ENCODE assay signal across 25 cellular contexts in the genomic region with DNA sequence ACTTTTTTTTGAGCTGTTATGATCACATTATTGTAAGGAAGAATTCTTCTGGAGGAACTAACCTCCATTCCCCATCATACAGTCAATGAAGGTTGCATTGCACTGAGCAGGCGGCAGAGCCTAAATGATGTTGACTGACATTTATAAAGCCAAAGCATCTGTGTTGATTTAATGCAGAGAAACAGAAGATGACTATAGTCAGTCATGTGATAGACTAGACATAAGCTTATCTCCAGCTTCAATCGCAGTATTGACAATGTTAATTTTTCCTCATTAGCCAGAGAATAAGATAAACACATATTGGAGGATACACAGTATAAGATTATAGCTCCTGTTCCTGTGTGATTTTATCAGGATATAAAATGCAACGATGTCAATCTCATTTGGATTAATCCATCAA.
A peak's percentile ranks its signal among the peaks of the same experiment; 100 is the strongest.
DNase-seq lines count a peak whose midpoint lies in the region; ATAC-seq and TF ChIP-seq lines count a peak whose summit lies in the region.
"Had no signal": no experiment of that assay in that cellular context is flagged by ENCODE, and none has a peak within 500 bp of the region (broad histone marks: within the 10 kb centered on the region; RNA-seq: fewer than 3 reads in every experiment).

No MANE protein-coding gene starts in this region.

- no peak for TF ChIP-seq RAD21 in SK-N-SH (IDR thresholded peaks at IDR 0.05; ENCODE audit: low read length)

- H3K36me3 ChIP-seq in SK-N-SH (replicated peaks in 1 of 2; ENCODE audit: control insufficient read depth in 1 of 2, insufficient read depth in 2 of 2, low read length in 1 of 2) (no peaks in the 10 kb centered on the region), smooth muscle cell (ENCODE audit: low read depth) (no peaks in the 10 kb centered on the region)
- H3K36me3 ChIP-seq: BLaER1, SJSA1 had no signal

- H3F3A ChIP-seq in SK-N-SH (replicated peaks; ENCODE audit: insufficient read depth) (no peaks in the 10 kb centered on the region), smooth muscle cell (ENCODE audit: low read depth) (peaks cover 28% of the 10 kb centered on the region)

- H3K4me2 ChIP-seq in SK-N-SH (no peak overlapping the region), smooth muscle cell (no peak overlapping the region)
- H3K4me2 ChIP-seq: BLaER1 had no signal

- H3K9me3 Mint-ChIP-seq in activated naive CD4-positive, alpha-beta T cell treated with anti-CD3 and anti-CD28 coated beads, Interleukin-2, amount 50 U/mL, for 72 hours: no peaks in the 10 kb centered on the region
- H3K9me3 Mint-ChIP-seq: CD4-positive, CD25-positive, alpha-beta regulatory T cell; T-helper 1 cell treated with Interleukin-12 subunit alpha and Interleukin-12 subunit beta and Interleukin-4 antibody, amounts not matched to agents 30 μg/mL and 1 μg/mL, for 36 hours had no signal

- H4K20me1 ChIP-seq in SK-N-SH (ENCODE audit: insufficient read depth) (no peaks in the 10 kb centered on the region), smooth muscle cell (ENCODE audit: low read depth) (peaks cover 100% of the 10 kb centered on the region)
- H4K20me1 ChIP-seq: BLaER1 had no signal

- DNase-seq in HEK293T (ENCODE audit: extremely low spot score) (no peak), NCI-H2171 (lab: John Stamatoyannopoulos, UW) (peak; percentile 48), SK-N-SH (peak; percentile 38), smooth muscle cell (lab: John Stamatoyannopoulos, UW; ENCODE audit: unreplicated experiment) (no peak), NCI-H526 (lab: John Stamatoyannopoulos, UW) (no peak), AML-193 (lab: John Stamatoyannopoulos, UW) (no peak)
- DNase-seq in activated naive CD4-positive, alpha-beta T cell treated with anti-CD3 and anti-CD28 coated beads, Interleukin-2, amount 50 U/mL, for 72 hours (ENCODE audit: low spot score in 2 of 2): no peak
- DNase-seq: CD4-positive, CD25-positive, alpha-beta regulatory T cell; GOT3; HCEC 1CT; Karpas-422; NCI-H1092; NCI-H1417 treated with DMSO at 0.1 percent for 48 hours; NCI-H2029 treated with DMSO at 0.1 percent for 48 hours; NCI-H226; NCI-H510A; NCI-H82; NK-92 treated with Interleukin-12 subunit alpha and Interleukin-12 subunit beta, amount 100 ng/mL, for 24 hours; PC-3; SW 1271 had no signal

- peaks cover 0 to 6% of the 10 kb centered on the region in 2 experiments; a peak in 2 of 4 replicates for H3K4me1 ChIP-seq in SK-N-SH (ENCODE audit: control insufficient read depth in 1 of 2, insufficient read depth in 2 of 2, low read depth in 1 of 2, low read length in 1 of 2)
- no peaks in the 10 kb centered on the region for H3K4me1 ChIP-seq in smooth muscle cell (ENCODE audit: low read depth)
- H3K4me1 ChIP-seq: BLaER1, SJSA1 had no signal

- peak in 1 of 2 experiments; percentile 64; a peak in 1 of 4 replicates for TF ChIP-seq EP300 in SK-N-SH (IDR thresholded peaks at IDR 0.05; ENCODE audit: borderline replicate concordance in 1 of 2, low read depth in 1 of 2, low read length in 1 of 2)

- peak overlapping the region in 1 of 2 experiments; percentile 65; a peak in 2 of 4 replicates for H3K27ac ChIP-seq in SK-N-SH (ENCODE audit: low read depth in 2 of 2, low read length in 1 of 2)
- H3K27ac ChIP-seq in smooth muscle cell (ENCODE audit: low read depth): peak overlapping the region; percentile 3
- H3K27ac ChIP-seq: BLaER1, SJSA1 had no signal

- ATAC-seq in activated naive CD4-positive, alpha-beta T cell treated with anti-CD3 and anti-CD28 coated beads, Interleukin-2, amount 50 U/mL, for 72 hours: no peak
- ATAC-seq: HepG2, PC-3, Right ventricle myocardium inferior had no signal

- H2AFZ ChIP-seq in SK-N-SH (ENCODE audit: low read depth): no peak overlapping the region
- no peak overlapping the region for H2AFZ ChIP-seq in smooth muscle cell (ENCODE audit: low read depth)

- H3K9me3 ChIP-seq in SK-N-SH (no peaks in the 10 kb centered on the region), smooth muscle cell (replicated peaks; ENCODE audit: low read depth) (no peaks in the 10 kb centered on the region)
- H3K9me3 ChIP-seq: BLaER1, SJSA1 had no signal

- H3K79me2 ChIP-seq in SK-N-SH (ENCODE audit: insufficient read depth) (no peaks in the 10 kb centered on the region), smooth muscle cell (ENCODE audit: low read depth) (peaks cover 100% of the 10 kb centered on the region)

- H3K9ac ChIP-seq in SK-N-SH: no peak overlapping the region
- no peak overlapping the region for H3K9ac ChIP-seq in smooth muscle cell (ENCODE audit: low read depth)
- H3K9ac ChIP-seq: BLaER1 had no signal

- POLR2A ChIA-PET in HEK293T (lab: Yijun Ruan, JAX): no interaction called here
- POLR2A ChIA-PET in SK-N-SH (lab: Yijun Ruan, JAX): no interaction called here

- H3K27me3 ChIP-seq in SK-N-SH (ENCODE audit: insufficient read depth) (no peaks in the 10 kb centered on the region), smooth muscle cell (ENCODE audit: low read depth) (no peaks in the 10 kb centered on the region)
- H3K27me3 ChIP-seq: BLaER1 had no signal

- H3K4me3 ChIP-seq in SK-N-SH (ENCODE audit: low read depth in 2 of 2, low read length in 1 of 2) (no peak overlapping the region), smooth muscle cell (no peak overlapping the region)
- H3K4me3 ChIP-seq: BLaER1, SJSA1 had no signal

- no peak for TF ChIP-seq CTCF in SK-N-SH (IDR thresholded peaks at IDR 0.05)
- no peak for TF ChIP-seq CTCF in smooth muscle cell (IDR thresholded peaks at IDR 0.05; ENCODE audit: borderline replicate concordance, insufficient read depth, poor library complexity, severe bottlenecking)

- 35% methylated on average over 3 of the region's 3 CpGs for WGBS in SK-N-SH (ENCODE audit: low lambda C conversion rate)
- 83% methylated on average over 3 of the region's 3 CpGs for WGBS in smooth muscle cell (ENCODE audit: low lambda C conversion rate)

- no peak overlapping the region for H3K27ac Mint-ChIP-seq in activated naive CD4-positive, alpha-beta T cell treated with anti-CD3 and anti-CD28 coated beads, Interleukin-2, amount 50 U/mL, for 72 hours
- H3K27ac Mint-ChIP-seq: CD4-positive, CD25-positive, alpha-beta regulatory T cell; T-helper 1 cell treated with Interleukin-12 subunit alpha and Interleukin-12 subunit beta and Interleukin-4 antibody, amounts not matched to agents 30 μg/mL and 1 μg/mL, for 36 hours had no signal

- no peaks in the 10 kb centered on the region for H3K36me3 Mint-ChIP-seq in activated naive CD4-positive, alpha-beta T cell treated with anti-CD3 and anti-CD28 coated beads, Interleukin-2, amount 50 U/mL, for 72 hours
- H3K36me3 Mint-ChIP-seq: CD4-positive, CD25-positive, alpha-beta regulatory T cell had no signal

- CTCF ChIA-PET in HEK293T (lab: Yijun Ruan, JAX): interaction anchor here (0.5 kb wide), 1 partner anchor 9 kb away, joined by 3 read pairs; no protein-coding TSS in a partner anchor
- CTCF ChIA-PET in SK-N-SH (lab: Yijun Ruan, JAX): interaction anchor here (1.2 to 4.1 kb wide), 4 partner anchors 12 to 61 kb away, joined by 3 to 29 read pairs (median 4); no protein-coding TSS in a partner anchor

- no peaks in the 10 kb centered on the region for H3K9me2 ChIP-seq in SK-N-SH

TF ChIP-seq in HEK293T, 16 proteins besides CTCF, POLR2A, EP300 and RAD21:
- TF ChIP-seq, protein P1, sequence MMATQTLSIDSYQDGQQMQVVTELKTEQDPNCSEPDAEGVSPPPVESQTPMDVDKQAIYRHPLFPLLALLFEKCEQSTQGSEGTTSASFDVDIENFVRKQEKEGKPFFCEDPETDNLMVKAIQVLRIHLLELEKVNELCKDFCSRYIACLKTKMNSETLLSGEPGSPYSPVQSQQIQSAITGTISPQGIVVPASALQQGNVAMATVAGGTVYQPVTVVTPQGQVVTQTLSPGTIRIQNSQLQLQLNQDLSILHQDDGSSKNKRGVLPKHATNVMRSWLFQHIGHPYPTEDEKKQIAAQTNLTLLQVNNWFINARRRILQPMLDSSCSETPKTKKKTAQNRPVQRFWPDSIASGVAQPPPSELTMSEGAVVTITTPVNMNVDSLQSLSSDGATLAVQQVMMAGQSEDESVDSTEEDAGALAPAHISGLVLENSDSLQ (IDR thresholded peaks at IDR 0.05): peak; percentile 33; the same call in 1 of the 2 replicates
- no peak for TF ChIP-seq TARDBP (IDR thresholded peaks at IDR 0.05)
- TF ChIP-seq ARNT (IDR thresholded peaks at IDR 0.05): no peak
- no peak for TF ChIP-seq LEF1 (IDR thresholded peaks at IDR 0.05; ENCODE audit: borderline replicate concordance)

TF ChIP-seq in SK-N-SH, 30 proteins besides CTCF, POLR2A, EP300 and RAD21 (continues in another document):
- TF ChIP-seq CHD2 (IDR thresholded peaks at IDR 0.05; ENCODE audit: low read length, partially characterized antibody) (peak; percentile 30), ELF1 (IDR thresholded peaks at IDR 0.05) (no peak), SMC3 (IDR thresholded peaks at IDR 0.05; ENCODE audit: low read depth, low read length) (no peak), FOXM1 (IDR thresholded peaks at IDR 0.05; ENCODE audit: low read depth) (no peak), TCF12 (IDR thresholded peaks at IDR 0.05) (no peak), TEAD4 (IDR thresholded peaks at IDR 0.05; ENCODE audit: borderline replicate concordance, insufficient read depth) (no peak), YY1 (IDR thresholded peaks at IDR 0.05; ENCODE audit: low read depth) (no peak), SIN3A (IDR thresholded peaks at IDR 0.05; ENCODE audit: borderline replicate concordance, low read depth, low read length) (no peak), RFX5 (IDR thresholded peaks at IDR 0.05; ENCODE audit: low read length) (no peak), RCOR1 (IDR thresholded peaks at IDR 0.05; ENCODE audit: low read length) (peak; percentile 11; the same call in 1 of the 2 replicates), GATA2 (CRISPR knock-in tag; IDR thresholded peaks at IDR 0.05) (peak; percentile 82), ZBTB33 (IDR thresholded peaks at IDR 0.05; ENCODE audit: borderline replicate concordance, low read depth) (no peak)

Comparison
In these comparisons a context has a peak if more than half of its experiments do, and no peak if none do; other contexts are left out.
1. DNase-seq: peak in NCI-H2171 (single experiment) and SK-N-SH (single experiment); none in HEK293T (single experiment), smooth muscle cell (single experiment), NCI-H526 (0 of 2), activated naive CD4-positive, alpha-beta T cell treated with anti-CD3 and anti-CD28 coated beads, Interleukin-2, amount 50 U/mL, for 72 hours (0 of 2) and AML-193 (0 of 2).